8 cellular contexts compared by ENCODE assay signal in the genomic region with DNA sequence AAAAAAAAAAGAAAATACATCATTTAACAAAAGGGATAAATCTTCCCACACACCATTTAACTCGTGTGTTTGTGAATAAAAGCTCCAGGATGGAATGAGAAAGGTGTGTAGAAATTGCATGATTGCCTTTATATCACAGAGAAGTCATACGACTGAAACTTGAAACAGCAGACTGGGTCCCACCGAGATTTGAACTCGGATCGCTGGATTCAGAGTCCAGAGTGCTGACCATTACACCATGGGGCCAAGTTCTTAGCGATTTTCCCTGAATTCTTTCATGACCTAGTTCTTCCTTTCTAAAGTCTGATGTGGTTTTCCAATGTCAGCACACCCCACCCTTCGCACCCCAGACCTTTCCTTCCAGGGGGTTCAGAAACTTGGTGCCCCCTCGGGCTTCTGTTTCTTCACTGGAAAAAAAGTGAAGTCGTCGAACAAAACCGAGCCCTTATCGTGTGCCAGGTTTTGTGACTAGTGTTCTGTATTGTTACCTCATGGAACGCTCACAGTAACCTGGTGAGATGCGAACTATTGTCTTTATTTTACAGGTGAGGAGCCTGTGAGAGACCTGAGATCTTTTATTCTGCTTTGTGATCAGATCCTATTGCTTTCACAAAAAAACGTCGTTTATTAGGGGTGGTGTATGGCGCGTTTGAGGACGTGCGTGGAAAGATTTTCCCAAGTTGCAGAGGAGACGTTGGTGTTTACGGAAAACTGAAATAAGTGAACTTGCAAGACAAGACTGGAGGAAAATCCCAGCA.
DNase-seq lines count a peak whose midpoint lies in the region; ATAC-seq and TF ChIP-seq lines count a peak whose summit lies in the region.

No MANE protein-coding gene starts in this region.

- CTCF ChIA-PET in BJ (lab: Yijun Ruan, JAX), result no interaction called here

- H3K27me3 ChIP-seq in BJ (ENCODE audit: control insufficient read depth, insufficient read depth, low read length), result no peaks in the 10 kb centered on the region
- no peaks in the 10 kb centered on the region; the same call in 1 of the 2 replicates for H3K27me3 ChIP-seq in H7 (ENCODE audit: control insufficient read depth, insufficient read depth, low read length)

- POLR2A ChIA-PET in BJ (lab: Charles Lee), result interaction anchor here (1.0 kb wide), 1 partner anchor 99 kb away, joined by 4 read pairs; a partner anchor contains a TSS

- H3K36me3 ChIP-seq in BJ (ENCODE audit: control insufficient read depth, insufficient read depth, low read length), result no peaks in the 10 kb centered on the region
- H3K36me3 ChIP-seq in H7 (replicated peaks; ENCODE audit: control insufficient read depth, insufficient read depth, low read length), result no peaks in the 10 kb centered on the region

- no peaks in the 10 kb centered on the region for H3K36me3 Mint-ChIP-seq in activated T-cell treated with anti-CD3 and anti-CD28 coated beads, Interleukin-2, amount 50 U/mL, for 72 hours (ENCODE audit: insufficient read depth in 2 of 2)
- H3K36me3 Mint-ChIP-seq in neural crest cell (ENCODE audit: low read depth), result no peaks in the 10 kb centered on the region

- peak overlapping the region; percentile 92 for H3K27ac Mint-ChIP-seq in activated T-cell treated with anti-CD3 and anti-CD28 coated beads, Interleukin-2, amount 50 U/mL, for 72 hours
- no peak overlapping the region for H3K27ac Mint-ChIP-seq in neural crest cell (ENCODE audit: unreplicated experiment)

- TF ChIP-seq CTCF in BJ (IDR thresholded peaks at IDR 0.05; ENCODE audit: insufficient read depth, low read depth, low read length), result no peak
- TF ChIP-seq CTCF in neural crest cell (conservative IDR thresholded peaks at IDR 0.05), result no peak

- no peaks in the 10 kb centered on the region for H3K9me3 Mint-ChIP-seq in activated T-cell treated with anti-CD3 and anti-CD28 coated beads, Interleukin-2, amount 50 U/mL, for 72 hours
- no peaks in the 10 kb centered on the region for H3K9me3 Mint-ChIP-seq in neural crest cell

- peak overlapping the region; percentile 54 for H3K4me3 ChIP-seq in BJ (ENCODE audit: low read depth, low read length)
- peak overlapping the region; percentile 77 for H3K4me3 ChIP-seq in H7 (ENCODE audit: insufficient read depth, low read depth, low read length)

- peak; percentile 13 to 29 for ATAC-seq in activated T-cell treated with anti-CD3 and anti-CD28 coated beads, Interleukin-2, amount 50 U/mL, for 72 hours (replicated peaks in 1 of 2)
- ATAC-seq in HG03520 (IDR thresholded peaks at IDR 0.05; ENCODE audit: unreplicated experiment), result no peak
- no peak for ATAC-seq in HG02973 (IDR thresholded peaks at IDR 0.05; ENCODE audit: unreplicated experiment)

- peak; percentile 39 for DNase-seq in BJ (ENCODE audit: low read depth)
- DNase-seq in H7, result peak; percentile 60
- DNase-seq in NCI-H748 (lab: John Stamatoyannopoulos, UW; ENCODE audit: unreplicated experiment), result peak; percentile 92
- DNase-seq in activated T-cell treated with anti-CD3 and anti-CD28 coated beads, Interleukin-2, amount 50 U/mL, for 72 hours, result peak; percentile 22 to 38
- DNase-seq in foreskin melanocyte, result peak; percentile 78
- peak; percentile 56 for DNase-seq in neural crest cell (ENCODE audit: low read depth, low spot score)

- peak overlapping the region; percentile 88 to 98 for H3K4me3 Mint-ChIP-seq in activated T-cell treated with anti-CD3 and anti-CD28 coated beads, Interleukin-2, amount 50 U/mL, for 72 hours
- peak overlapping the region; percentile 88 for H3K4me3 Mint-ChIP-seq in neural crest cell

- peaks cover 16% of the 10 kb centered on the region for H3K27me3 Mint-ChIP-seq in activated T-cell treated with anti-CD3 and anti-CD28 coated beads, Interleukin-2, amount 50 U/mL, for 72 hours (ENCODE audit: low read depth)
- peaks cover 20% of the 10 kb centered on the region for H3K27me3 Mint-ChIP-seq in neural crest cell (ENCODE audit: low read depth)

- peaks cover 25% of the 10 kb centered on the region for H3K4me1 Mint-ChIP-seq in activated T-cell treated with anti-CD3 and anti-CD28 coated beads, Interleukin-2, amount 50 U/mL, for 72 hours (ENCODE audit: low read depth)
- peaks cover 44% of the 10 kb centered on the region for H3K4me1 Mint-ChIP-seq in neural crest cell

Comparison
In these comparisons a context has a peak if more than half of its experiments do, and no peak if none do; other contexts are left out.
1. DNase-seq: peak in every context shown above with its lines; median percentile 92 in NCI-H748; 78 in foreskin melanocyte; 60 in H7; 56 in neural crest cell; 39 in BJ; 30 in activated T-cell treated with anti-CD3 and anti-CD28 coated beads, Interleukin-2, amount 50 U/mL, for 72 hours.
2. ATAC-seq: peak in activated T-cell treated with anti-CD3 and anti-CD28 coated beads, Interleukin-2, amount 50 U/mL, for 72 hours (2 of 2); none in HG03520 (single experiment) and HG02973 (single experiment).